8 cellular contexts compared by ENCODE assay signal in genomic region chr10:118459642-118460193, GRCh38.
DNase-seq lines count a peak whose midpoint lies in the region; ATAC-seq, FAIRE-seq and TF ChIP-seq lines count a peak whose summit lies in the region.

No MANE protein-coding gene starts in this region.

- H3K27ac ChIP-seq in breast epithelium, result no peak overlapping the region

- peak; percentile 72 for ATAC-seq in HG02870 (IDR thresholded peaks at IDR 0.05; ENCODE audit: unreplicated experiment)

- TF ChIP-seq CTCF in WI38 (IDR thresholded peaks at IDR 0.05; ENCODE audit: low read depth, low read length), result peak; percentile 67
- TF ChIP-seq CTCF in breast epithelium (IDR thresholded peaks at IDR 0.05), result peak; percentile 29 to 63 (median 57)

- intact Hi-C loops in breast epithelium (cut with DNase I; ENCODE audit: low total_unique reads), result no loop called here

- H3K9me3 ChIP-seq in breast epithelium, result no peaks in the 10 kb centered on the region

- H3K4me3 ChIP-seq in WI38 (ENCODE audit: low read depth, low read length) (no peak overlapping the region), breast epithelium (peak overlapping the region in 1 of 3 donors; percentile 32)

- H3K36me3 ChIP-seq in breast epithelium, result no peaks in the 10 kb centered on the region

- DNase-seq in SIG-M5 treated with dmso at 0.1 percent for 504 hours (lab: John Stamatoyannopoulos, UW; ENCODE audit: unreplicated experiment) (peak; percentile 43), SIG-M5 (lab: John Stamatoyannopoulos, UW) (no peak), NCI-H2081 treated with DMSO at 0.1 percent for 48 hours (lab: John Stamatoyannopoulos, UW) (peak; percentile 2), breast epithelium (ENCODE audit: low spot score in 2 of 2) (peak in 1 of 2 donors; percentile 32)
- DNase-seq in stimulated activated CD4-positive, alpha-beta T cell treated with anti-CD3 and anti-CD28 coated beads, Interleukin-1b, Interleukin-23, amount 100 ng/mL, for 4 hours (ENCODE audit: low read depth in 2 of 2), result peak; percentile 28 to 30

- FAIRE-seq in islet of Langerhans (lab: Jason Lieb, UNC), result peak; percentile 60

- peaks cover 0 to 18% of the 10 kb centered on the region in 2 donors for H3K27me3 ChIP-seq in breast epithelium

- no peak for TF ChIP-seq POLR2A in breast epithelium (IDR thresholded peaks at IDR 0.05)

- no peaks in the 10 kb centered on the region for H3K4me1 ChIP-seq in breast epithelium
